In genomic region chr12:53467880-53468279, GRCh38 we compare ENCODE assay signal across 33 cellular contexts. TPM values are rescaled to one million over a fixed set of nuclear protein-coding genes. Genes with fewer than 3 reads are reported as not detected.
DNase-seq lines count a peak whose midpoint lies in the region; ATAC-seq, FAIRE-seq and TF ChIP-seq lines count a peak whose summit lies in the region.
"Had no signal": no experiment of that assay in that cellular context is flagged by ENCODE, and none has a peak within 500 bp of the region (broad histone marks: within the 10 kb centered on the region; RNA-seq: fewer than 3 reads in every experiment).

No MANE protein-coding gene starts in this region.

- TF ChIP-seq POLR2A in HCT116 (IDR thresholded peaks at IDR 0.05; ENCODE audit: borderline replicate concordance, extremely low read depth, insufficient read depth, insufficient read length) (no peak), gastroesophageal sphincter (IDR thresholded peaks at IDR 0.05) (no peak)

- no peak for DNase-seq in activated T-cell treated with anti-CD3 and anti-CD28 coated beads, Interleukin-2, amount 50 U/mL, for 24 hours
- no peak for DNase-seq in activated T-cell treated with anti-CD3 and anti-CD28 coated beads, Interleukin-2, amount 50 U/mL, for 48 hours
- no peak for DNase-seq in HCT116 (ENCODE audit: low read depth, low spot score)
- DNase-seq in activated naive CD8-positive, alpha-beta T cell treated with anti-CD3 and anti-CD28 coated beads, Interleukin-2, amount 50 U/mL, for 24 hours = no peak
- DNase-seq in progenitor cell of endocrine pancreas (ENCODE audit: low spot score, unreplicated experiment) = no peak
- DNase-seq in kidney = no peak
- no peak for DNase-seq in NCI-H526 treated with DMSO at 0.1 percent for 48 hours (lab: John Stamatoyannopoulos, UW)
- DNase-seq: 8988T; activated CD4-positive, alpha-beta T cell treated with anti-CD3 and anti-CD28 coated beads for 4 hours; body of pancreas; CD8-positive, alpha-beta T cell; DMS153; effector CD8-positive, alpha-beta T cell; foreskin melanocyte; immature natural killer cell; left lung; midbrain; MV-4-11; naive thymus-derived CD8-positive, alpha-beta T cell; NCI-H1694; NCI-H510A treated with DMSO at 0.1 percent for 48 hours; NK-92 treated with Interleukin-12 subunit alpha and Interleukin-12 subunit beta, amount 100 ng/mL, for 24 hours; stimulated activated CD4-positive, alpha-beta T cell treated with anti-CD3 and anti-CD28 coated beads, Interleukin-4, amount 100 ng/mL, for 24 hours; stimulated activated naive CD4-positive, alpha-beta T cell treated with Interleukin-2 at 50 U/mL for 16 hours; T-helper 1 cell; thyroid gland had no signal

- H3K4me3 ChIP-seq in HCT116 (replicated peaks in 1 of 2; ENCODE audit: low read depth in 1 of 2, low read length in 2 of 2) = no peak overlapping the region
- H3K4me3 ChIP-seq in kidney (ENCODE audit: low read length in 2 of 2) = no peak overlapping the region
- H3K4me3 ChIP-seq in gastroesophageal sphincter = no peak overlapping the region
- H3K4me3 ChIP-seq: body of pancreas, esophagus muscularis mucosa, hepatocyte, left lung, right atrium auricular region, SJSA1, thyroid gland had no signal

- H3K27me3 Mint-ChIP-seq in activated T-cell treated with anti-CD3 and anti-CD28 coated beads, Interleukin-2, amount 50 U/mL, for 24 hours = no peaks in the 10 kb centered on the region
- H3K27me3 Mint-ChIP-seq in activated naive CD8-positive, alpha-beta T cell treated with anti-CD3 and anti-CD28 coated beads, Interleukin-2, amount 50 U/mL, for 24 hours = no peaks in the 10 kb centered on the region
- no peaks in the 10 kb centered on the region for H3K27me3 Mint-ChIP-seq in progenitor cell of endocrine pancreas
- H3K27me3 Mint-ChIP-seq: naive thymus-derived CD8-positive, alpha-beta T cell had no signal

- H3K9me3 ChIP-seq in HCT116 (ENCODE audit: control insufficient read depth in 1 of 2, insufficient read depth in 1 of 2, low read depth in 1 of 2, low read length in 2 of 2) (no peaks in the 10 kb centered on the region), kidney (ENCODE audit: control insufficient read depth in 1 of 2, low read length in 2 of 2) (no peaks in the 10 kb centered on the region), gastroesophageal sphincter (no peaks in the 10 kb centered on the region)
- H3K9me3 ChIP-seq: body of pancreas, esophagus muscularis mucosa, left lung, right atrium auricular region, SJSA1, thyroid gland had no signal

- no peak for TF ChIP-seq EP300 in gastroesophageal sphincter (IDR thresholded peaks at IDR 0.05)

- no peak overlapping the region for H3K4me2 ChIP-seq in HCT116 (ENCODE audit: low read length)
- H3K4me2 ChIP-seq: hepatocyte had no signal

- RAD21 ChIA-PET in HCT116 (lab: Charles Lee; ENCODE audit: low non-redundant PET in 1 of 2, low total read pairs in 2 of 2, uncharacterized antibody in 2 of 2, unreplicated experiment in 2 of 2) = no interaction called here

- no peaks in the 10 kb centered on the region for H3K9me2 ChIP-seq in HCT116 (ENCODE audit: insufficient read depth)

- H3K9me3 Mint-ChIP-seq in activated T-cell treated with anti-CD3 and anti-CD28 coated beads, Interleukin-2, amount 50 U/mL, for 24 hours = no peaks in the 10 kb centered on the region
- H3K9me3 Mint-ChIP-seq in activated naive CD8-positive, alpha-beta T cell treated with anti-CD3 and anti-CD28 coated beads, Interleukin-2, amount 50 U/mL, for 24 hours = no peaks in the 10 kb centered on the region
- no peaks in the 10 kb centered on the region for H3K9me3 Mint-ChIP-seq in progenitor cell of endocrine pancreas (ENCODE audit: low read depth)
- H3K9me3 Mint-ChIP-seq: activated T-helper 1 cell treated with anti-CD3 and anti-CD28 coated beads, Interleukin-12 subunit alpha, Interleukin-12 subunit beta, Interleukin-2, Interleukin-4 antibody, amounts not matched to agents 30 ng/mL and 10 ng/mL and 1 ng/mL, durations not matched to agents 14 hours and 24 hours and 36 hours; CD8-positive, alpha-beta T cell; immature natural killer cell; naive thymus-derived CD8-positive, alpha-beta T cell had no signal

- H2AFZ ChIP-seq in HCT116 (ENCODE audit: low read depth, low read length, poor library complexity, severe bottlenecking) = no peak overlapping the region
- H2AFZ ChIP-seq: hepatocyte had no signal

- H3K27ac ChIP-seq in HCT116 (ENCODE audit: low read depth, low read length) (no peak overlapping the region), kidney (ENCODE audit: low read depth in 2 of 2, low read length in 2 of 2) (no peak overlapping the region), gastroesophageal sphincter (no peak overlapping the region)
- H3K27ac ChIP-seq: body of pancreas, esophagus muscularis mucosa, hepatocyte, left lung, right atrium auricular region, SJSA1, thyroid gland had no signal

- H3K27ac Mint-ChIP-seq in activated T-cell treated with anti-CD3 and anti-CD28 coated beads, Interleukin-2, amount 50 U/mL, for 24 hours = peak overlapping the region; percentile 73
- peak overlapping the region; percentile 75 for H3K27ac Mint-ChIP-seq in activated naive CD8-positive, alpha-beta T cell treated with anti-CD3 and anti-CD28 coated beads, Interleukin-2, amount 50 U/mL, for 24 hours
- peak overlapping the region; percentile 33 for H3K27ac Mint-ChIP-seq in progenitor cell of endocrine pancreas
- H3K27ac Mint-ChIP-seq: activated T-helper 1 cell treated with anti-CD3 and anti-CD28 coated beads, Interleukin-12 subunit alpha, Interleukin-12 subunit beta, Interleukin-2, Interleukin-4 antibody, amounts not matched to agents 30 ng/mL and 10 ng/mL and 1 ng/mL, durations not matched to agents 14 hours and 24 hours and 36 hours; CD8-positive, alpha-beta T cell had no signal

- intact Hi-C loops in HCT116 (cut with micrococcal nuclease) = no loop called here
- intact Hi-C loops in kidney (cut with DNase I) = no loop called here

- peaks cover 57% of the 10 kb centered on the region for H3K4me1 Mint-ChIP-seq in activated T-cell treated with anti-CD3 and anti-CD28 coated beads, Interleukin-2, amount 50 U/mL, for 24 hours (ENCODE audit: low read depth)
- peaks cover 33% of the 10 kb centered on the region for H3K4me1 Mint-ChIP-seq in activated naive CD8-positive, alpha-beta T cell treated with anti-CD3 and anti-CD28 coated beads, Interleukin-2, amount 50 U/mL, for 24 hours
- H3K4me1 Mint-ChIP-seq in progenitor cell of endocrine pancreas (ENCODE audit: low read depth) = peaks cover 5% of the 10 kb centered on the region

- H3K36me3 ChIP-seq in HCT116 (ENCODE audit: control insufficient read depth in 1 of 2, insufficient read depth in 2 of 2, low read length in 2 of 2) (peaks cover 92 to 95% of the 10 kb centered on the region in 2 experiments), kidney (ENCODE audit: control insufficient read depth in 1 of 2, insufficient read depth in 2 of 2, low read length in 2 of 2) (peaks cover 63 to 90% of the 10 kb centered on the region in 2 donors), gastroesophageal sphincter (peaks cover 13 to 100% of the 10 kb centered on the region in 2 donors)

- H3K4me1 ChIP-seq in HCT116 (ENCODE audit: control insufficient read depth in 1 of 2, insufficient read depth in 2 of 2, low read length in 2 of 2) (no peaks in the 10 kb centered on the region), kidney (ENCODE audit: control insufficient read depth in 1 of 2, insufficient read depth in 1 of 2, low read depth in 1 of 2, low read length in 2 of 2) (peaks cover 9 to 15% of the 10 kb centered on the region in 2 donors), gastroesophageal sphincter (peaks cover 3 to 80% (median 3%) of the 10 kb centered on the region in 3 donors)
- H3K4me1 ChIP-seq: SJSA1, thyroid gland had no signal

- BruUV-seq in HCT116 (replicated peaks; lab: Mats Ljungman, UMichigan) = TSS peak; percentile 15

- no peak for TF ChIP-seq CTCF in HCT116 (IDR thresholded peaks at IDR 0.05 in 2 of 3, conservative IDR thresholded peaks at IDR 0.05 in 1 of 3; ENCODE audit: borderline replicate concordance in 1 of 3, insufficient read depth in 1 of 3, low read depth in 2 of 3, low read length in 2 of 3)
- TF ChIP-seq CTCF in progenitor cell of endocrine pancreas (IDR thresholded peaks at IDR 0.05; ENCODE audit: unreplicated experiment) = no peak
- no peak for TF ChIP-seq CTCF in kidney (IDR thresholded peaks at IDR 0.05; ENCODE audit: borderline replicate concordance, extremely low read depth, insufficient read depth)
- no peak for TF ChIP-seq CTCF in gastroesophageal sphincter (IDR thresholded peaks at IDR 0.05)

- no peak for TF ChIP-seq RAD21 in HCT116 (IDR thresholded peaks at IDR 0.05; ENCODE audit: low read depth)

- CTCF ChIA-PET in HCT116 (lab: Charles Lee) = no interaction called here

- FAIRE-seq in kidney (lab: Jason Lieb, UNC) = no peak

- 22 to 73% methylated on average over 1 to 2 of the region's 2 CpGs for WGBS in gastroesophageal sphincter (ENCODE audit: low coverage in 1 of 2), 2 donors

- ATAC-seq in HCT116 (no peak), gastroesophageal sphincter (no peak)
- ATAC-seq in activated naive CD8-positive, alpha-beta T cell treated with anti-CD3 and anti-CD28 coated beads, Interleukin-2, amount 50 U/mL, for 24 hours = no peak
- ATAC-seq: body of pancreas; CD8-positive, alpha-beta T cell; left lung; naive thymus-derived CD8-positive, alpha-beta T cell had no signal

- peaks cover 39% of the 10 kb centered on the region for H4K20me1 ChIP-seq in HCT116 (ENCODE audit: insufficient read depth)

- no peaks in the 10 kb centered on the region for H3K27me3 ChIP-seq in HCT116 (ENCODE audit: insufficient read depth, low read length)
- no peaks in the 10 kb centered on the region for H3K27me3 ChIP-seq in gastroesophageal sphincter
- H3K27me3 ChIP-seq: body of pancreas, esophagus muscularis mucosa, hepatocyte, left lung, right atrium auricular region, SJSA1, thyroid gland had no signal

- POLR2A ChIA-PET in HCT116 (lab: Charles Lee) = no interaction called here

- no peak overlapping the region for H3K9ac ChIP-seq in HCT116 (ENCODE audit: low read length)
- H3K9ac ChIP-seq in kidney (ENCODE audit: low read length in 2 of 2) = no peak overlapping the region

- H3K36me3 Mint-ChIP-seq in activated T-cell treated with anti-CD3 and anti-CD28 coated beads, Interleukin-2, amount 50 U/mL, for 24 hours (ENCODE audit: low read depth) = peaks cover 99% of the 10 kb centered on the region
- H3K36me3 Mint-ChIP-seq in activated naive CD8-positive, alpha-beta T cell treated with anti-CD3 and anti-CD28 coated beads, Interleukin-2, amount 50 U/mL, for 24 hours (ENCODE audit: low read depth) = peaks cover 83% of the 10 kb centered on the region
- H3K36me3 Mint-ChIP-seq in progenitor cell of endocrine pancreas (ENCODE audit: insufficient read depth) = peaks cover 48% of the 10 kb centered on the region

- no peak overlapping the region for H3K4me3 Mint-ChIP-seq in activated T-cell treated with anti-CD3 and anti-CD28 coated beads, Interleukin-2, amount 50 U/mL, for 24 hours
- no peak overlapping the region for H3K4me3 Mint-ChIP-seq in activated naive CD8-positive, alpha-beta T cell treated with anti-CD3 and anti-CD28 coated beads, Interleukin-2, amount 50 U/mL, for 24 hours
- H3K4me3 Mint-ChIP-seq in progenitor cell of endocrine pancreas (ENCODE audit: low read depth) = no peak overlapping the region
- H3K4me3 Mint-ChIP-seq: activated T-helper 1 cell treated with anti-CD3 and anti-CD28 coated beads, Interleukin-12 subunit alpha, Interleukin-12 subunit beta, Interleukin-2, Interleukin-4 antibody, amounts not matched to agents 30 ng/mL and 10 ng/mL and 1 ng/mL, durations not matched to agents 14 hours and 24 hours and 36 hours; CD8-positive, alpha-beta T cell; immature natural killer cell; naive thymus-derived CD8-positive, alpha-beta T cell had no signal

- peaks cover 99% of the 10 kb centered on the region for H3K79me2 ChIP-seq in HCT116 (ENCODE audit: insufficient read depth, low read length)

RNA-seq across cellular contexts. Expression of gene PCBP2, which starts 16.0 kb away (rescaled TPM):
- total RNA-seq in HCT116 (2021; ENCODE audit: unreplicated experiment) (856 TPM), progenitor cell of endocrine pancreas (1,366 and 1,400 TPM in 2 replicates), kidney (732 TPM), gastroesophageal sphincter (100 to 1,000 TPM; 259 to 375 (median 354) TPM)
- 944 and 957 TPM in 2 replicates for polyA plus RNA-seq in HCT116 (2012)
- 597 TPM for polyA plus RNA-seq in kidney (ENCODE audit: insufficient read depth, low read depth, low replicate concordance)

RNA-seq across cellular contexts. Expression of gene PRR13, which starts 26.3 kb away (rescaled TPM):
- total RNA-seq in HCT116 (2021; ENCODE audit: unreplicated experiment) = 216 TPM
- polyA plus RNA-seq in HCT116 (2012) = 262 and 298 TPM in 2 replicates
- total RNA-seq in progenitor cell of endocrine pancreas = 101 and 106 TPM in 2 replicates
- 226 TPM for total RNA-seq in kidney
- polyA plus RNA-seq in kidney (ENCODE audit: insufficient read depth, low read depth, low replicate concordance) = 889 TPM
- 10 to 100 TPM; 54.2 to 73.2 (median 69.6) TPM for total RNA-seq in gastroesophageal sphincter

RNA-seq across cellular contexts. Expression of gene MAP3K12, which starts 31.4 kb away (rescaled TPM):
- 16.3 TPM for total RNA-seq in HCT116 (2021; ENCODE audit: unreplicated experiment)
- 12.8 and 17.1 TPM in 2 replicates for polyA plus RNA-seq in HCT116 (2012)
- 11.9 and 17.0 TPM in 2 replicates for total RNA-seq in progenitor cell of endocrine pancreas
- 21.8 TPM for total RNA-seq in kidney
- polyA plus RNA-seq in kidney (ENCODE audit: insufficient read depth, low read depth, low replicate concordance) = 15.2 TPM
- total RNA-seq in gastroesophageal sphincter = 10 to 100 TPM; 14.8 to 41.9 (median 20.3) TPM

RNA-seq across cellular contexts. Expression of gene TARBP2, which starts 33.2 kb away (rescaled TPM):
- total RNA-seq in HCT116 (2021; ENCODE audit: unreplicated experiment) = 40.1 TPM
- polyA plus RNA-seq in HCT116 (2012) = 36.9 and 47.0 TPM in 2 replicates
- total RNA-seq in progenitor cell of endocrine pancreas = 60.2 and 61.5 TPM in 2 replicates
- 32.5 TPM for total RNA-seq in kidney
- polyA plus RNA-seq in kidney (ENCODE audit: insufficient read depth, low read depth, low replicate concordance) = 36.3 TPM
- 10 to 100 TPM; 12.1 to 19.6 (median 17.4) TPM for total RNA-seq in gastroesophageal sphincter

RNA-seq across cellular contexts. Expression of gene NPFF, which starts 39.4 kb away (rescaled TPM):
- total RNA-seq in HCT116 (2021; ENCODE audit: unreplicated experiment) (not detected), progenitor cell of endocrine pancreas (not detected in 2 replicates), kidney (not detected), gastroesophageal sphincter (not detected)
- 0.18 and 0.22 TPM in 2 replicates for polyA plus RNA-seq in HCT116 (2012)
- polyA plus RNA-seq in kidney (ENCODE audit: insufficient read depth, low read depth, low replicate concordance) = 1.3 TPM
- total RNA-seq: activated T-helper 1 cell treated with anti-CD3 and anti-CD28 coated beads, Interleukin-12 subunit alpha, Interleukin-12 subunit beta, Interleukin-2, Interleukin-4 antibody, amounts not matched to agents 30 ng/mL and 10 ng/mL and 1 ng/mL, durations not matched to agents 14 hours and 24 hours and 36 hours; body of pancreas; CD8-positive, alpha-beta T cell; esophagus muscularis mucosa; hepatocyte; left lung; naive thymus-derived CD8-positive, alpha-beta T cell; osteocyte; right atrium auricular region; SJSA1; thyroid gland had no signal
- polyA plus RNA-seq: immature natural killer cell; naive thymus-derived CD8-positive, alpha-beta T cell had no signal
